In genomic region chr2:226564667-226565066, GRCh38 we compare ENCODE assay signal across 25 cellular contexts.
"Had no signal": no experiment of that assay in that cellular context is flagged by ENCODE, and none has a peak within 500 bp of the region (broad histone marks: within the 10 kb centered on the region; RNA-seq: fewer than 3 reads in every experiment).

No MANE protein-coding gene starts in this region.

- H3K4me3 Mint-ChIP-seq: activated CD4-positive, alpha-beta memory T cell treated with anti-CD3 and anti-CD28 coated beads, Interleukin-2, amount 10 ng/mL, durations not matched to agents 7 days and 5 days; activated CD4-positive, alpha-beta T cell treated with anti-CD3 and anti-CD28 coated beads, Interleukin-2, amount 10 ng/mL, durations not matched to agents 24 days and 14 days; activated naive CD4-positive, alpha-beta T cell treated with anti-CD3 and anti-CD28 coated beads for 36 hours; activated naive CD8-positive, alpha-beta T cell treated with anti-CD3 and anti-CD28 coated beads, Interleukin-2, amount 10 ng/mL, durations not matched to agents 7 days and 5 days; activated T-cell treated with anti-CD3 and anti-CD28 coated beads, Interleukin-2, amount 50 U/mL, for 72 hours; endodermal cell; immature natural killer cell; natural killer cell treated with Interleukin-12 subunit alpha and Interleukin-12 subunit beta and Interleukin-15 and Interleukin-18, amount 100 ng/mL, for 72 hours; stimulated activated naive B cell treated with anti-CD40 and anti-IgM and Interleukin-4, amounts not matched to agents 10 μg/mL and 1 μg/mL and 100 μg/mL, for 72 hours; T-helper 17 cell had no signal

- H3K4me1 Mint-ChIP-seq: activated CD4-positive, alpha-beta memory T cell treated with anti-CD3 and anti-CD28 coated beads, Interleukin-2, amount 10 ng/mL, durations not matched to agents 7 days and 5 days; activated CD4-positive, alpha-beta T cell treated with anti-CD3 and anti-CD28 coated beads, Interleukin-2, amount 10 ng/mL, durations not matched to agents 24 days and 14 days; activated naive CD8-positive, alpha-beta T cell treated with anti-CD3 and anti-CD28 coated beads, Interleukin-2, amount 10 ng/mL, durations not matched to agents 7 days and 5 days; endodermal cell; immature natural killer cell; stimulated activated naive B cell treated with anti-CD40 and anti-IgM and Interleukin-4, amounts not matched to agents 10 μg/mL and 1 μg/mL and 100 μg/mL, for 72 hours had no signal

- H3K9me3 ChIP-seq: left ventricle myocardium inferior, testis, upper lobe of left lung had no signal

- H3K27me3 Mint-ChIP-seq: natural killer cell treated with Interleukin-12 subunit alpha and Interleukin-12 subunit beta and Interleukin-15 and Interleukin-18, amount 100 ng/mL, for 72 hours; progenitor cell of endocrine pancreas had no signal

- H3K4me3 ChIP-seq: cardiac muscle cell, left ventricle myocardium inferior, testis, upper lobe of left lung had no signal

- H3K4me1 ChIP-seq: left ventricle myocardium inferior, testis, upper lobe of left lung had no signal

- H3K9me3 Mint-ChIP-seq: activated CD4-positive, alpha-beta memory T cell treated with anti-CD3 and anti-CD28 coated beads, Interleukin-2, amount 10 ng/mL, durations not matched to agents 7 days and 5 days; activated CD4-positive, alpha-beta T cell treated with anti-CD3 and anti-CD28 coated beads, Interleukin-2, amount 10 ng/mL, durations not matched to agents 24 days and 14 days; activated naive CD4-positive, alpha-beta T cell treated with anti-CD3 and anti-CD28 coated beads for 36 hours; activated naive CD8-positive, alpha-beta T cell treated with anti-CD3 and anti-CD28 coated beads, Interleukin-2, amount 10 ng/mL, durations not matched to agents 7 days and 5 days; activated T-cell treated with anti-CD3 and anti-CD28 coated beads, Interleukin-2, amount 50 U/mL, for 72 hours; endodermal cell; natural killer cell treated with Interleukin-12 subunit alpha and Interleukin-12 subunit beta and Interleukin-15 and Interleukin-18, amount 100 ng/mL, for 72 hours; stimulated activated naive B cell treated with anti-CD40 and anti-IgM and Interleukin-4, amounts not matched to agents 10 μg/mL and 1 μg/mL and 100 μg/mL, for 72 hours had no signal

- H3K36me3 ChIP-seq: cardiac muscle cell, left ventricle myocardium inferior, upper lobe of left lung had no signal

- ATAC-seq: activated T-cell treated with anti-CD3 and anti-CD28 coated beads, Interleukin-2, amount 50 U/mL, for 72 hours; natural killer cell treated with Interleukin-12 subunit alpha and Interleukin-12 subunit beta and Interleukin-15 and Interleukin-18, amount 100 ng/mL, for 72 hours; stimulated activated naive B cell treated with anti-CD40 and anti-IgM and Interleukin-4, amounts not matched to agents 10 μg/mL and 1 μg/mL and 100 μg/mL, for 72 hours; T-helper 17 cell had no signal

- H3K36me3 Mint-ChIP-seq: activated naive CD8-positive, alpha-beta T cell treated with anti-CD3 and anti-CD28 coated beads, Interleukin-2, amount 10 ng/mL, durations not matched to agents 7 days and 5 days; immature natural killer cell; natural killer cell treated with Interleukin-12 subunit alpha and Interleukin-12 subunit beta and Interleukin-15 and Interleukin-18, amount 100 ng/mL, for 72 hours; stimulated activated naive B cell treated with anti-CD40 and anti-IgM and Interleukin-4, amounts not matched to agents 10 μg/mL and 1 μg/mL and 100 μg/mL, for 72 hours had no signal

- H3K27ac Mint-ChIP-seq: activated CD4-positive, alpha-beta memory T cell treated with anti-CD3 and anti-CD28 coated beads, Interleukin-2, amount 10 ng/mL, durations not matched to agents 7 days and 5 days; activated CD4-positive, alpha-beta T cell treated with anti-CD3 and anti-CD28 coated beads, Interleukin-2, amount 10 ng/mL, durations not matched to agents 24 days and 14 days; activated naive CD4-positive, alpha-beta T cell treated with anti-CD3 and anti-CD28 coated beads for 36 hours; activated naive CD8-positive, alpha-beta T cell treated with anti-CD3 and anti-CD28 coated beads, Interleukin-2, amount 10 ng/mL, durations not matched to agents 7 days and 5 days; activated T-cell treated with anti-CD3 and anti-CD28 coated beads, Interleukin-2, amount 50 U/mL, for 72 hours; endodermal cell; immature natural killer cell; natural killer cell treated with Interleukin-12 subunit alpha and Interleukin-12 subunit beta and Interleukin-15 and Interleukin-18, amount 100 ng/mL, for 72 hours; progenitor cell of endocrine pancreas; stimulated activated naive B cell treated with anti-CD40 and anti-IgM and Interleukin-4, amounts not matched to agents 10 μg/mL and 1 μg/mL and 100 μg/mL, for 72 hours; T-helper 17 cell had no signal

- DNase-seq: activated CD4-positive, alpha-beta memory T cell treated with anti-CD3 and anti-CD28 coated beads, Interleukin-2, amount 10 ng/mL, durations not matched to agents 7 days and 5 days; activated CD4-positive, alpha-beta T cell treated with anti-CD3 and anti-CD28 coated beads, Interleukin-2, amount 10 ng/mL, durations not matched to agents 24 days and 14 days; activated CD4-positive, CD25-positive, alpha-beta regulatory T cell; activated effector memory CD4-positive, alpha-beta T cell treated with Interleukin-2 at 50 U/mL for 16 hours; activated naive CD4-positive, alpha-beta T cell treated with anti-CD3 and anti-CD28 coated beads for 36 hours; activated naive CD8-positive, alpha-beta T cell treated with anti-CD3 and anti-CD28 coated beads, Interleukin-2, amount 10 ng/mL, durations not matched to agents 7 days and 5 days; activated T-cell treated with anti-CD3 and anti-CD28 coated beads, Interleukin-2, amount 50 U/mL, for 72 hours; amygdala; cortex of kidney; endodermal cell; foreskin fibroblast; immature natural killer cell; kidney glomerular epithelial cell; left ventricle myocardium inferior; midbrain; retina; stimulated activated CD4-positive, alpha-beta T cell treated with anti-CD3 and anti-CD28 coated beads, Interleukin-2, amount 100 ng/mL, for 48 hours; stimulated activated CD8-positive, alpha-beta memory T cell treated with anti-CD3 and anti-CD28 coated beads, Interleukin-4, amount 100 ng/mL, for 48 hours; stimulated activated naive B cell treated with anti-CD40 and anti-IgM and Interleukin-4, amounts not matched to agents 10 μg/mL and 1 μg/mL and 100 μg/mL, for 72 hours; T-helper 17 cell; testis; upper lobe of left lung had no signal

- H3K27me3 ChIP-seq: cardiac muscle cell, testis, upper lobe of left lung had no signal

- H3K27ac ChIP-seq: cardiac muscle cell, left ventricle myocardium inferior, testis, upper lobe of left lung had no signal
